15 cellular contexts compared by ENCODE assay signal in the genomic region with DNA sequence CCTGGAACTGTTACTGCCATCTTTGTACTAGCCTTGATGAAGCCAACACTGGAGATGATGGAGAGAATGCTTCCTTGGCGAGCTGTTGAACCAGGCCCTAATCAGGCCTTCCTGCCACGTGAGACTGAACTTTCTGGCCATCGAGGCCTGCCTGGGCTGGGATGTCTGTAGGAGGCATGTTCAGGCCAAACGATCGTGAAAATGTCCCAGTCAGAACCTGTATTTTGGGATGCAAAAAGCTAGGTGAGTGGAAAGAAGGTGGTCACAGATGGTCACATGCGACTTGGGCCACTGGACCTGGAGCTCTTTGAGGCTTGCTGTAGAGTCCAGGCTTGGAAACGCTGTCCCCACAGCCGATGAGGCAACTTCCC. TPM values are rescaled to one million over a fixed set of nuclear protein-coding genes. Genes with fewer than 3 reads are reported as not detected.
DNase-seq lines count a peak whose midpoint lies in the region; ATAC-seq, FAIRE-seq and TF ChIP-seq lines count a peak whose summit lies in the region.
"Had no signal": no experiment of that assay in that cellular context is flagged by ENCODE, and none has a peak within 500 bp of the region (broad histone marks: within the 10 kb centered on the region; RNA-seq: fewer than 3 reads in every experiment).

No MANE protein-coding gene starts in this region.

- H3K4me3 Mint-ChIP-seq in CD4-positive, alpha-beta T cell = no peak overlapping the region
- H3K4me3 Mint-ChIP-seq: neural crest cell had no signal

- H3K27me3 Mint-ChIP-seq in CD4-positive, alpha-beta T cell = no peaks in the 10 kb centered on the region

- peak overlapping the region; percentile 14 for H3K27ac Mint-ChIP-seq in CD4-positive, alpha-beta T cell

- H3K4me1 Mint-ChIP-seq in CD4-positive, alpha-beta T cell (ENCODE audit: low read depth) = peaks cover 13% of the 10 kb centered on the region

- CTCF ChIA-PET in CD4-positive, alpha-beta T cell (lab: Charles Lee) = no interaction called here

- no peaks in the 10 kb centered on the region for H3K9me3 ChIP-seq in CD4-positive, alpha-beta T cell (ENCODE audit: control insufficient read depth, low read length)
- no peaks in the 10 kb centered on the region for H3K9me3 ChIP-seq in adipocyte (ENCODE audit: control insufficient read depth, low read length)
- H3K9me3 ChIP-seq in kidney (ENCODE audit: control insufficient read depth in 1 of 2, low read length in 2 of 2) = no peaks in the 10 kb centered on the region
- H3K9me3 ChIP-seq: BE2C had no signal

- intact Hi-C loops in CD4-positive, alpha-beta T cell (cut with DNase I, micrococcal nuclease) = no loop called here
- intact Hi-C loops in kidney (cut with DNase I) = no loop called here

- no peak for DNase-seq in CD4-positive, alpha-beta T cell
- DNase-seq in adipocyte (ENCODE audit: low read depth) = no peak
- peak; percentile 39 for DNase-seq in kidney
- no peak for DNase-seq in activated naive CD4-positive, alpha-beta T cell treated with anti-CD3 and anti-CD28 coated beads, Interleukin-2, amount 50 U/mL, for 16 hours
- DNase-seq in D721Med (ENCODE audit: insufficient read length, low spot score) = no peak
- DNase-seq in NCI-H345 treated with DMSO at 0.1 percent for 48 hours (lab: John Stamatoyannopoulos, UW; ENCODE audit: unreplicated experiment) = no peak
- DNase-seq: activated CD4-positive, alpha-beta T cell treated with anti-CD3 and anti-CD28 coated beads, Interleukin-2, amount 50 U/mL, for 48 hours; BE2C; hippocampal formation; MM.1S; NCI-H2081 had no signal

- no peaks in the 10 kb centered on the region for H3K27me3 ChIP-seq in CD4-positive, alpha-beta T cell (ENCODE audit: control insufficient read depth, insufficient read depth, low read length)
- H3K27me3 ChIP-seq in adipocyte (replicated peaks; ENCODE audit: control insufficient read depth, insufficient read depth, low read length) = no peaks in the 10 kb centered on the region
- H3K27me3 ChIP-seq: BE2C, cardiac muscle cell had no signal

- no peak for TF ChIP-seq CTCF in CD4-positive, alpha-beta T cell (IDR thresholded peaks at IDR 0.05)
- TF ChIP-seq CTCF in kidney (IDR thresholded peaks at IDR 0.05; ENCODE audit: borderline replicate concordance, extremely low read depth, insufficient read depth) = no peak
- TF ChIP-seq CTCF in D721Med (IDR thresholded peaks at IDR 0.05; ENCODE audit: insufficient read depth, missing control alignments) = no peak

- H3K9ac ChIP-seq in adipocyte (ENCODE audit: low read length) (peak overlapping the region; percentile 37), kidney (ENCODE audit: low read length in 2 of 2) (no peak overlapping the region)

- peaks cover 82% of the 10 kb centered on the region for H3K36me3 Mint-ChIP-seq in CD4-positive, alpha-beta T cell (ENCODE audit: low read depth)

- H3K36me3 ChIP-seq in adipocyte (ENCODE audit: control insufficient read depth, insufficient read depth, low read length, severe bottlenecking) (peaks cover 39% of the 10 kb centered on the region), kidney (ENCODE audit: control insufficient read depth in 1 of 2, insufficient read depth in 2 of 2, low read length in 2 of 2) (peaks cover 7 to 33% of the 10 kb centered on the region in 2 donors)

- no peaks in the 10 kb centered on the region for H3K9me3 Mint-ChIP-seq in CD4-positive, alpha-beta T cell
- H3K9me3 Mint-ChIP-seq: neural crest cell had no signal

- H3K4me1 ChIP-seq in adipocyte (ENCODE audit: control insufficient read depth, insufficient read depth, low read length) (peaks cover 36% of the 10 kb centered on the region), kidney (ENCODE audit: control insufficient read depth in 1 of 2, insufficient read depth in 1 of 2, low read depth in 1 of 2, low read length in 2 of 2) (no peaks in the 10 kb centered on the region)
- H3K4me1 ChIP-seq: BE2C had no signal

- FAIRE-seq in kidney (lab: Jason Lieb, UNC) (no peak), D721Med (lab: Jason Lieb, UNC) (no peak)

- POLR2A ChIA-PET in CD4-positive, alpha-beta T cell (lab: Charles Lee) = no interaction called here

- H3K27ac ChIP-seq in CD4-positive, alpha-beta T cell (ENCODE audit: low read depth, low read length) = no peak overlapping the region
- H3K27ac ChIP-seq in kidney (ENCODE audit: low read depth in 2 of 2, low read length in 2 of 2) = peak overlapping the region; percentile 75 to 79
- H3K27ac ChIP-seq in skin epidermis = peak overlapping the region in 14 of 21 experiments; percentile 1 to 83 (median 52)
- H3K27ac ChIP-seq: cardiac muscle cell had no signal

- H3K4me3 ChIP-seq in adipocyte (ENCODE audit: low read length) (no peak overlapping the region), kidney (ENCODE audit: low read length in 2 of 2) (no peak overlapping the region), skin epidermis (no peak overlapping the region)
- H3K4me3 ChIP-seq: cardiac muscle cell had no signal

- ATAC-seq in CD4-positive, alpha-beta T cell (ENCODE audit: poor library complexity) = no peak
- ATAC-seq in GM21381 (IDR thresholded peaks at IDR 0.05; ENCODE audit: unreplicated experiment) = no peak

RNA-seq across cellular contexts. Expression of gene KNOP1, which starts 12.9 kb away (rescaled TPM):
- total RNA-seq in CD4-positive, alpha-beta T cell = 1 to 10 TPM; 3.5 to 4.1 TPM
- 17.9 TPM for total RNA-seq in kidney
- 10.2 TPM for polyA plus RNA-seq in kidney (ENCODE audit: insufficient read depth, low read depth, low replicate concordance)

RNA-seq across cellular contexts. Expression of gene IQCK, which starts 13.0 kb away (rescaled TPM):
- total RNA-seq in CD4-positive, alpha-beta T cell = 1 to 10 TPM; 1.6 to 1.7 TPM
- 38.1 TPM for total RNA-seq in kidney
- polyA plus RNA-seq in kidney (ENCODE audit: insufficient read depth, low read depth, low replicate concordance) = 35.4 TPM

Comparison
In these comparisons a context has a peak if more than half of its experiments do, and no peak if none do; other contexts are left out.
1. RNA of gene IQCK, which starts 13.0 kb away (total RNA-seq): 38.1 TPM in kidney (single experiment); 1.6 to 1.7 TPM in CD4-positive, alpha-beta T cell; every median in the first group is over 10 times any median in the second.